16 cellular contexts compared by ENCODE assay signal in the genomic region with DNA sequence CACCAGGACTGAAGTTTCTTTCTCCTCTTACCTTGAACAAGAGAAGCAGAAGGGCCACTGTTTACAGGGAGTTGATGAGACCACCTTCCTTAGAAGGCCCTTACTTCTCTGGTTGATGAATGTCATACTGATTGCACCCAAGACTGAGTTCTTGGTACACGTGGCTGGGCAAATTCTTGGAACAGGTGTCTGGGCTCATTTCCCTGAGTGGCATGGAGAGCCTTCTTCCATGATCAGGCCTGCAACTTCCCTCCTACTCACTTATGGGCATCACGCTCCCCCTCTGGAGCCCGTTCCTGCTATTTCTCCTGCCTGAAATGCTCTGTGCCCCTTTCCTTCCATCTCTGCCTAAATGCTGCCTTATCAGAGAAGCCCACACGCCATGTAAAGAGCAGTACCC.
DNase-seq lines count a peak whose midpoint lies in the region; ATAC-seq and TF ChIP-seq lines count a peak whose summit lies in the region.
"Had no signal": no experiment of that assay in that cellular context is flagged by ENCODE, and none has a peak within 500 bp of the region (broad histone marks: within the 10 kb centered on the region; RNA-seq: fewer than 3 reads in every experiment).

No MANE protein-coding gene starts in this region.

- H3K27me3 Mint-ChIP-seq in CD4-positive, alpha-beta memory T cell = no peaks in the 10 kb centered on the region

- H3K27ac ChIP-seq in left ventricle myocardium inferior (replicated peaks) (peak overlapping the region; percentile 49), heart left ventricle (peak overlapping the region in 6 of 12 donors; percentile 6 to 49 (median 19)), psoas muscle (peak overlapping the region; percentile 43)
- no peak overlapping the region for H3K27ac ChIP-seq in CD4-positive, alpha-beta memory T cell (ENCODE audit: low read depth, low read length)
- H3K27ac ChIP-seq: BLaER1 had no signal

- H3K4me3 Mint-ChIP-seq in CD4-positive, alpha-beta memory T cell = no peak overlapping the region
- H3K4me3 Mint-ChIP-seq: H9 had no signal

- H3K9me3 ChIP-seq in left ventricle myocardium inferior (replicated peaks) (no peaks in the 10 kb centered on the region), heart left ventricle (no peaks in the 10 kb centered on the region), psoas muscle (no peaks in the 10 kb centered on the region)
- H3K9me3 ChIP-seq in CD4-positive, alpha-beta memory T cell (ENCODE audit: control insufficient read depth in 1 of 2, low read length in 2 of 2) = no peaks in the 10 kb centered on the region
- H3K9me3 ChIP-seq: BLaER1 had no signal

- H3K4me1 ChIP-seq in left ventricle myocardium inferior = peaks cover 96% of the 10 kb centered on the region
- peaks cover 0 to 89% (median 58%) of the 10 kb centered on the region in 12 donors for H3K4me1 ChIP-seq in heart left ventricle
- H3K4me1 ChIP-seq in psoas muscle = peaks cover 62% of the 10 kb centered on the region
- no peaks in the 10 kb centered on the region for H3K4me1 ChIP-seq in CD4-positive, alpha-beta memory T cell (ENCODE audit: insufficient read depth, low read length)

- H3K4me1 Mint-ChIP-seq in CD4-positive, alpha-beta memory T cell = no peaks in the 10 kb centered on the region

- CTCF ChIA-PET in CD4-positive, alpha-beta memory T cell (lab: Charles Lee; ENCODE audit: partially characterized antibody) = no interaction called here

- no peak for TF ChIP-seq POLR2A in heart left ventricle (IDR thresholded peaks at IDR 0.05)

- no peak for TF ChIP-seq CTCF in left ventricle myocardium inferior (IDR thresholded peaks at IDR 0.05; ENCODE audit: borderline replicate concordance)
- no peak for TF ChIP-seq CTCF in heart left ventricle (IDR thresholded peaks at IDR 0.05)
- TF ChIP-seq CTCF in psoas muscle (IDR thresholded peaks at IDR 0.05) = no peak

- DNase-seq in left ventricle myocardium inferior (no peak), heart left ventricle (no peak), left kidney (ENCODE audit: low read depth, low spot score) (peak; percentile 43), psoas muscle (no peak)
- DNase-seq in CD4-positive, alpha-beta memory T cell = no peak
- DNase-seq: 8988T, AML-193, Calu3, DMS 273 treated with DMSO at 0.1 percent for 48 hours, GOT3, H9 had no signal

- H3K4me3 ChIP-seq in left ventricle myocardium inferior = no peak overlapping the region
- H3K4me3 ChIP-seq in heart left ventricle = no peak overlapping the region
- H3K4me3 ChIP-seq in psoas muscle = no peak overlapping the region
- no peak overlapping the region for H3K4me3 ChIP-seq in CD4-positive, alpha-beta memory T cell (ENCODE audit: low read length in 2 of 2)
- H3K4me3 ChIP-seq: BLaER1, GM12878 had no signal

- intact Hi-C loops in left ventricle myocardium inferior (cut with micrococcal nuclease) = no loop called here
- intact Hi-C loops in heart left ventricle (cut with DNase I) = loop anchor here in 1 of 10 donors (10.0 kb wide), 1 partner anchor 73 kb away; no protein-coding TSS in a partner anchor
- intact Hi-C loops in psoas muscle (cut with DNase I) = no loop called here
- intact Hi-C loops in CD4-positive, alpha-beta memory T cell (cut with micrococcal nuclease) = no loop called here

- no peak for ATAC-seq in heart left ventricle
- peak; percentile 52 to 71 (median 65) for ATAC-seq in psoas muscle
- no peak for ATAC-seq in GM19324 (IDR thresholded peaks at IDR 0.05; ENCODE audit: low FRiP score, unreplicated experiment)
- no peak for ATAC-seq in GM18517 (IDR thresholded peaks at IDR 0.05; ENCODE audit: unreplicated experiment)
- ATAC-seq: GM12878, HepG2 had no signal

- no peaks in the 10 kb centered on the region for H3K36me3 Mint-ChIP-seq in CD4-positive, alpha-beta memory T cell

- H3K9me3 Mint-ChIP-seq in CD4-positive, alpha-beta memory T cell = peaks cover 0 to 6% (median 0%) of the 10 kb centered on the region in 8 donors
- H3K9me3 Mint-ChIP-seq: H9 had no signal

- H3K27me3 ChIP-seq in left ventricle myocardium inferior (ENCODE audit: low read depth) = no peaks in the 10 kb centered on the region
- no peaks in the 10 kb centered on the region for H3K27me3 ChIP-seq in heart left ventricle
- no peaks in the 10 kb centered on the region for H3K27me3 ChIP-seq in psoas muscle (ENCODE audit: insufficient read depth in 3 of 3, low read length in 2 of 3)
- no peaks in the 10 kb centered on the region for H3K27me3 ChIP-seq in CD4-positive, alpha-beta memory T cell (ENCODE audit: insufficient read depth, low read length)
- H3K27me3 ChIP-seq: BLaER1 had no signal

- H3K27ac Mint-ChIP-seq in CD4-positive, alpha-beta memory T cell = no peak overlapping the region
- H3K27ac Mint-ChIP-seq: H9 had no signal

- POLR2A ChIA-PET in CD4-positive, alpha-beta memory T cell (lab: Charles Lee; ENCODE audit: partially characterized antibody) = no interaction called here

- WGBS in heart left ventricle, 4 donors = 71 to 80% (median 78%) methylated on average over 4 of the region's 4 CpGs
- WGBS in psoas muscle, 3 donors = 43 to 70% (median 52%) methylated on average over 4 of the region's 4 CpGs

- H3K36me3 ChIP-seq in left ventricle myocardium inferior (no peaks in the 10 kb centered on the region), heart left ventricle (no peaks in the 10 kb centered on the region), psoas muscle (ENCODE audit: insufficient read depth in 1 of 2, low read depth in 1 of 2) (no peaks in the 10 kb centered on the region)
- H3K36me3 ChIP-seq in CD4-positive, alpha-beta memory T cell (ENCODE audit: insufficient read depth, low read length) = no peaks in the 10 kb centered on the region
- H3K36me3 ChIP-seq: BLaER1 had no signal

Comparison
In these comparisons a context has a peak if more than half of its experiments do, and no peak if none do; other contexts are left out.
1. ATAC-seq: peak in psoas muscle (4 of 4); none in heart left ventricle (0 of 4), GM19324 (single experiment) and GM18517 (single experiment).